11 cellular contexts compared by ENCODE assay signal in the genomic region with DNA sequence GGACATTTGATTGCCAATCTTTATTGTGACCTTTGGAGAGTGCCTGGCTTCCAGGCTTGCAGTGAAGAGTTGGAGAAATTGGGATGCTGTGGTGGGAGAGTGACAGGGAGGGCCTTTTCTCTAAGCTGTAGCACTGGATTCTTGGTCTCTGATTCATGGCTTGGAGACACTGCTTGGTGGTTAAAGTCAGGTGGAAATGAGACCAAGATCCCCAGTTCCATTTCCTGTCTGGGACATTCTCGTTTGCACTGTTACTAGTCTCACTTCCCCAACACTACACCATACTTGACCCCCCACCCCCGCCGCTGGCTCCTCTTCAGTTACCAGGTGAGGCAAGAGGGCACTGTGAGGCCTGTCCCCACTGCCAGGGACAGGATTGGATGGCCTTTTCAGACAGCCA. TPM values are rescaled to one million over a fixed set of nuclear protein-coding genes. Genes with fewer than 3 reads are reported as not detected.
DNase-seq lines count a peak whose midpoint lies in the region; ATAC-seq, FAIRE-seq and TF ChIP-seq lines count a peak whose summit lies in the region.
"Had no signal": no experiment of that assay in that cellular context is flagged by ENCODE, and none has a peak within 500 bp of the region (broad histone marks: within the 10 kb centered on the region; RNA-seq: fewer than 3 reads in every experiment).

No MANE protein-coding gene starts in this region.

- H3K4me2 ChIP-seq in A549, result peak overlapping the region; percentile 15; the same call in 1 of the 3 replicates

- H3K4me3 ChIP-seq in A549, result no peak overlapping the region
- H3K4me3 ChIP-seq in fibroblast of mammary gland (ENCODE audit: control insufficient read depth, low read depth, low read length), result no peak overlapping the region
- no peak overlapping the region for H3K4me3 ChIP-seq in WERI-Rb-1 (ENCODE audit: low read depth, low read length)
- H3K4me3 ChIP-seq: heart left ventricle, vagina had no signal

- TF ChIP-seq CTCF in A549 (IDR thresholded peaks at IDR 0.05) (no peak), fibroblast of mammary gland (conservative IDR thresholded peaks at IDR 0.05; ENCODE audit: control insufficient read depth, insufficient read depth, low read depth, low read length) (no peak), WERI-Rb-1 (IDR thresholded peaks at IDR 0.05; ENCODE audit: low read depth, low read length) (no peak)

- WGBS in A549 (ENCODE audit: missing lambda C conversion rate), result 87% methylated on average over 3 of the region's 3 CpGs

- DNase-seq in A549 (ENCODE audit: low read depth in 1 of 2, low spot score in 1 of 2) (no peak), GM12892 (ENCODE audit: insufficient read length) (peak; percentile 48), RCC 7860 (ENCODE audit: low spot score) (peak; percentile 65), fibroblast of mammary gland (ENCODE audit: low read depth) (peak; percentile 30), NK-92 (lab: John Stamatoyannopoulos, UW; ENCODE audit: unreplicated experiment) (no peak), SHP77 (lab: John Stamatoyannopoulos, UW) (no peak), WERI-Rb-1 (no peak)
- DNase-seq in activated effector memory CD4-positive, alpha-beta T cell treated with Interleukin-2 at 50 U/mL for 16 hours, result no peak
- DNase-seq: heart left ventricle, NCI-H1930 had no signal

- FAIRE-seq in A549 (lab: Jason Lieb, UNC) (no peak), GM12892 (lab: Jason Lieb, UNC) (no peak), RCC 7860 (lab: Jason Lieb, UNC) (no peak)

- no peak for TF ChIP-seq RAD21 in A549 (conservative IDR thresholded peaks at IDR 0.05 in 1 of 2, IDR thresholded peaks at IDR 0.05 in 1 of 2)

- POLR2A ChIA-PET in A549 (lab: Yijun Ruan, JAX), result interaction anchor here (0.6 to 1.7 kb wide), 3 partner anchors 13 to 888 kb away, joined by 3 to 8 read pairs (median 4); partner anchors contain the start of gene RPS16

- peaks cover 26% of the 10 kb centered on the region; the same call in 2 of the 3 replicates for H3K4me1 ChIP-seq in A549

- H3K27me3 ChIP-seq in WERI-Rb-1 (ENCODE audit: insufficient read depth, low read depth, severe bottlenecking), result no peaks in the 10 kb centered on the region
- H3K27me3 ChIP-seq: heart left ventricle, vagina had no signal

- ATAC-seq in A549, result no peak
- ATAC-seq: heart left ventricle had no signal

- no peak for TF ChIP-seq POLR2A in A549 (IDR thresholded peaks at IDR 0.05; ENCODE audit: low read length)
- TF ChIP-seq POLR2A in GM12892 (IDR thresholded peaks at IDR 0.05; ENCODE audit: low read depth, low read length), result no peak

- H3K9me3 ChIP-seq in A549, result no peaks in the 10 kb centered on the region
- H3K9me3 ChIP-seq in WERI-Rb-1 (ENCODE audit: severe bottlenecking), result no peaks in the 10 kb centered on the region
- H3K9me3 ChIP-seq: heart left ventricle, vagina had no signal

- TF ChIP-seq EP300 in A549 (IDR thresholded peaks at IDR 0.05), result no peak

- CTCF ChIA-PET in A549 (lab: Yijun Ruan, JAX), result interaction anchor here (0.9 to 14.2 kb wide), 10 partner anchors 8 to 103 kb away, joined by 3 to 279 read pairs (median 7); partner anchors contain the start of genes EID2, EID2B and PLEKHG2

- H3K36me3 ChIP-seq in WERI-Rb-1, result peaks cover 32% of the 10 kb centered on the region

- no peak overlapping the region; a peak in 1 of 6 replicates for H3K27ac ChIP-seq in A549
- no peak overlapping the region for H3K27ac ChIP-seq in WERI-Rb-1
- H3K27ac ChIP-seq: heart left ventricle, vagina had no signal

TF ChIP-seq in A549, 52 proteins besides CTCF, POLR2A, EP300 and RAD21:
- TF ChIP-seq SREBF2 (IDR thresholded peaks at IDR 0.05) (no peak), BHLHE40 (IDR thresholded peaks at IDR 0.05; ENCODE audit: low read depth, low read length) (no peak), JUNB (IDR thresholded peaks at IDR 0.05) (no peak), FOSB (CRISPR knock-in tag; IDR thresholded peaks at IDR 0.05) (no peak), CHD2 (IDR thresholded peaks at IDR 0.05; ENCODE audit: low read length, partially characterized antibody) (no peak), NR3C1 (IDR thresholded peaks at IDR 0.05) (no peak), POLR2AphosphoS2 (conservative IDR thresholded peaks at IDR 0.05; ENCODE audit: low read length) (no peak), HEYL (CRISPR knock-in tag; IDR thresholded peaks at IDR 0.05) (no peak), HOXA7 (CRISPR knock-in tag; IDR thresholded peaks at IDR 0.05) (no peak), CHD4 (IDR thresholded peaks at IDR 0.05; ENCODE audit: borderline replicate concordance) (no peak)
- TF ChIP-seq, protein P1, sequence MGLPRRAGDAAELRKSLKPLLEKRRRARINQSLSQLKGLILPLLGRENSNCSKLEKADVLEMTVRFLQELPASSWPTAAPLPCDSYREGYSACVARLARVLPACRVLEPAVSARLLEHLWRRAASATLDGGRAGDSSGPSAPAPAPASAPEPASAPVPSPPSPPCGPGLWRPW (IDR thresholded peaks at IDR 0.05), result no peak
- TF ChIP-seq, protein P2, sequence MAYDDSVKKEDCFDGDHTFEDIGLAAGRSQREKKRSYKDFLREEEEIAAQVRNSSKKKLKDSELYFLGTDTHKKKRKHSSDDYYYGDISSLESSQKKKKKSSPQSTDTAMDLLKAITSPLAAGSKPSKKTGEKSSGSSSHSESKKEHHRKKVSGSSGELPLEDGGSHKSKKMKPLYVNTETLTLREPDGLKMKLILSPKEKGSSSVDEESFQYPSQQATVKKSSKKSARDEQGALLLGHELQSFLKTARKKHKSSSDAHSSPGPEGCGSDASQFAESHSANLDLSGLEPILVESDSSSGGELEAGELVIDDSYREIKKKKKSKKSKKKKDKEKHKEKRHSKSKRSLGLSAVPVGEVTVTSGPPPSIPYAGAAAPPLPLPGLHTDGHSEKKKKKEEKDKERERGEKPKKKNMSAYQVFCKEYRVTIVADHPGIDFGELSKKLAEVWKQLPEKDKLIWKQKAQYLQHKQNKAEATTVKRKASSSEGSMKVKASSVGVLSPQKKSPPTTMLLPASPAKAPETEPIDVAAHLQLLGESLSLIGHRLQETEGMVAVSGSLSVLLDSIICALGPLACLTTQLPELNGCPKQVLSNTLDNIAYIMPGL (CRISPR knock-in tag; IDR thresholded peaks at IDR 0.05; ENCODE audit: borderline replicate concordance), result no peak
- TF ChIP-seq, protein P3, sequence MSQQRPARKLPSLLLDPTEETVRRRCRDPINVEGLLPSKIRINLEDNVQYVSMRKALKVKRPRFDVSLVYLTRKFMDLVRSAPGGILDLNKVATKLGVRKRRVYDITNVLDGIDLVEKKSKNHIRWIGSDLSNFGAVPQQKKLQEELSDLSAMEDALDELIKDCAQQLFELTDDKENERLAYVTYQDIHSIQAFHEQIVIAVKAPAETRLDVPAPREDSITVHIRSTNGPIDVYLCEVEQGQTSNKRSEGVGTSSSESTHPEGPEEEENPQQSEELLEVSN (IDR thresholded peaks at IDR 0.05; ENCODE audit: borderline replicate concordance, low read depth), result no peak

RNA-seq across cellular contexts. Expression of gene SUPT5H, which starts 2.9 kb away (rescaled TPM):
- 133 and 186 TPM in 2 replicates for polyA plus RNA-seq in A549 (2011; rRNA removed)
- polyA plus RNA-seq in A549 (2012; cell fraction: cytosol; rRNA removed), result 147 and 165 TPM in 2 replicates
- polyA plus RNA-seq in A549 (2012; cell fraction: nucleus; rRNA removed), result 393 and 418 TPM in 2 replicates
- 200 to 223 TPM (median 222 TPM) in 3 replicates for polyA plus RNA-seq in A549 (2017; fragmentation: RNase III; extraction: RNeasy Plus Mini Kit Qiagen cat#74134 plus additional on column Dnase treatment)
- polyA minus RNA-seq in A549 (2011; rRNA and poly(A)+ RNA removed), result 133 and 149 TPM in 2 replicates
- 72.1 TPM for polyA plus RNA-seq in GM12892 (2012; ENCODE audit: missing spikeins)

RNA-seq across cellular contexts. Expression of gene RPS16, which starts 12.5 kb away (rescaled TPM):
- polyA plus RNA-seq in A549 (2011; rRNA removed), result 4,855 and 5,722 TPM in 2 replicates
- polyA plus RNA-seq in A549 (2012; cell fraction: cytosol; rRNA removed), result 15,003 and 17,959 TPM in 2 replicates
- 8,488 and 9,467 TPM in 2 replicates for polyA plus RNA-seq in A549 (2012; cell fraction: nucleus; rRNA removed)
- polyA plus RNA-seq in A549 (2017; fragmentation: RNase III; extraction: RNeasy Plus Mini Kit Qiagen cat#74134 plus additional on column Dnase treatment), result 4,280 to 4,348 TPM (median 4,297 TPM) in 3 replicates
- polyA minus RNA-seq in A549 (2011; rRNA and poly(A)+ RNA removed), result 5,249 and 5,947 TPM in 2 replicates
- 4,399 TPM for polyA plus RNA-seq in GM12892 (2012; ENCODE audit: missing spikeins)

RNA-seq across cellular contexts. Expression of gene TIMM50, which starts 32.4 kb away (rescaled TPM):
- polyA plus RNA-seq in A549 (2011; rRNA removed) (234 and 246 TPM in 2 replicates), A549 (2017; fragmentation: RNase III; extraction: RNeasy Plus Mini Kit Qiagen cat#74134 plus additional on column Dnase treatment) (196 to 206 TPM (median 204 TPM) in 3 replicates)
- polyA plus RNA-seq in A549 (2012; cell fraction: cytosol; rRNA removed), result 370 and 374 TPM in 2 replicates
- polyA plus RNA-seq in A549 (2012; cell fraction: nucleus; rRNA removed), result 384 and 439 TPM in 2 replicates
- 284 and 290 TPM in 2 replicates for polyA minus RNA-seq in A549 (2011; rRNA and poly(A)+ RNA removed)
- polyA plus RNA-seq in GM12892 (2012; ENCODE audit: missing spikeins), result 72.3 TPM

RNA-seq across cellular contexts. Expression of gene PLEKHG2, which starts 35.8 kb away (rescaled TPM):
- polyA plus RNA-seq in A549 (2011; rRNA removed) (21.6 and 35.1 TPM in 2 replicates), A549 (2017; fragmentation: RNase III; extraction: RNeasy Plus Mini Kit Qiagen cat#74134 plus additional on column Dnase treatment) (32.2 to 41.7 TPM (median 39.1 TPM) in 3 replicates)
- polyA plus RNA-seq in A549 (2012; cell fraction: cytosol; rRNA removed), result 17.7 and 23.5 TPM in 2 replicates
- 94.8 and 104 TPM in 2 replicates for polyA plus RNA-seq in A549 (2012; cell fraction: nucleus; rRNA removed)
- 43.4 and 45.6 TPM in 2 replicates for polyA minus RNA-seq in A549 (2011; rRNA and poly(A)+ RNA removed)
- 14.7 TPM for polyA plus RNA-seq in GM12892 (2012; ENCODE audit: missing spikeins)

RNA-seq across cellular contexts. Expression of gene ZFP36, which starts 41.6 kb away (rescaled TPM):
- 29.1 and 35.6 TPM in 2 replicates for polyA plus RNA-seq in A549 (2011; rRNA removed)
- 37.1 and 59.9 TPM in 2 replicates for polyA plus RNA-seq in A549 (2012; cell fraction: cytosol; rRNA removed)
- polyA plus RNA-seq in A549 (2012; cell fraction: nucleus; rRNA removed), result 113 and 124 TPM in 2 replicates
- 16.5 to 22.1 TPM (median 18.3 TPM) in 3 replicates for polyA plus RNA-seq in A549 (2017; fragmentation: RNase III; extraction: RNeasy Plus Mini Kit Qiagen cat#74134 plus additional on column Dnase treatment)
- polyA minus RNA-seq in A549 (2011; rRNA and poly(A)+ RNA removed), result 13.2 and 18.9 TPM in 2 replicates
- 29.0 TPM for polyA plus RNA-seq in GM12892 (2012; ENCODE audit: missing spikeins)

Comparison
In these comparisons a context has a peak if more than half of its experiments do, and no peak if none do; other contexts are left out.
1. DNase-seq: peak in GM12892 (single experiment), RCC 7860 (single experiment) and fibroblast of mammary gland (single experiment); none in A549 (0 of 2), NK-92 (single experiment), SHP77 (0 of 2), activated effector memory CD4-positive, alpha-beta T cell treated with Interleukin-2 at 50 U/mL for 16 hours (single experiment) and WERI-Rb-1 (single experiment).